In genomic region chr9:69121155-69122085, GRCh38 we compare ENCODE assay signal across 8 cellular contexts. TPM values are rescaled to one million over a fixed set of nuclear protein-coding genes. Genes with fewer than 3 reads are reported as not detected.
A peak's percentile ranks its signal among the peaks of the same experiment; 100 is the strongest.
DNase-seq lines count a peak whose midpoint lies in the region; ATAC-seq and TF ChIP-seq lines count a peak whose summit lies in the region.

No MANE protein-coding gene starts in this region.

- no peaks in the 10 kb centered on the region for H3K36me3 ChIP-seq in vagina

- peak; percentile 57 for DNase-seq in Ammon's horn (ENCODE audit: low spot score)
- peak; percentile 46 for DNase-seq in NCI-H345 treated with DMSO at 0.1 percent for 48 hours (lab: John Stamatoyannopoulos, UW; ENCODE audit: unreplicated experiment)
- peak; percentile 51 to 56 for DNase-seq in activated T-cell treated with anti-CD3 and anti-CD28 coated beads, Interleukin-2, amount 50 U/mL, for 48 hours
- peak; percentile 23 to 37 for DNase-seq in foreskin keratinocyte
- DNase-seq in neural crest cell (ENCODE audit: low read depth, low spot score) = peak; percentile 46
- no peak for DNase-seq in vagina (ENCODE audit: extremely low spot score in 2 of 2)

- peak; percentile 35 for TF ChIP-seq CTCF in foreskin keratinocyte (conservative IDR thresholded peaks at IDR 0.05)
- no peak for TF ChIP-seq CTCF in neural crest cell (conservative IDR thresholded peaks at IDR 0.05)
- no peak for TF ChIP-seq CTCF in vagina (IDR thresholded peaks at IDR 0.05)

- no peaks in the 10 kb centered on the region for H3K27me3 ChIP-seq in foreskin keratinocyte
- no peaks in the 10 kb centered on the region for H3K27me3 ChIP-seq in vagina

- no peaks in the 10 kb centered on the region for H3K9me3 ChIP-seq in vagina

- peak overlapping the region; percentile 52 to 93 for H3K4me3 ChIP-seq in vagina

- H3K4me3 Mint-ChIP-seq in neural crest cell = peak overlapping the region; percentile 95

- H3K4me1 ChIP-seq in foreskin keratinocyte (no peaks in the 10 kb centered on the region), vagina (peaks cover 17% of the 10 kb centered on the region)

- peak overlapping the region; percentile 35 for H3K27ac Mint-ChIP-seq in neural crest cell (ENCODE audit: unreplicated experiment)

- H3K9me3 Mint-ChIP-seq in neural crest cell = no peaks in the 10 kb centered on the region

- TF ChIP-seq POLR2A in vagina (IDR thresholded peaks at IDR 0.05) = no peak

- H3K4me1 Mint-ChIP-seq in neural crest cell = peaks cover 21% of the 10 kb centered on the region

- intact Hi-C loops in vagina (cut with DNase I) = no loop called here

- ATAC-seq in GM18867 (IDR thresholded peaks at IDR 0.05; ENCODE audit: unreplicated experiment) = peak; percentile 78
- ATAC-seq in HG03025 (IDR thresholded peaks at IDR 0.05; ENCODE audit: low FRiP score, unreplicated experiment) = peak; percentile 63
- ATAC-seq in foreskin keratinocyte = peak; percentile 44

- H3K27ac ChIP-seq in foreskin keratinocyte = peak overlapping the region; percentile 90
- peak overlapping the region; percentile 80 for H3K27ac ChIP-seq in vagina

- peaks cover 21% of the 10 kb centered on the region for H3K27me3 Mint-ChIP-seq in neural crest cell (ENCODE audit: low read depth)

- H3K36me3 Mint-ChIP-seq in neural crest cell (ENCODE audit: low read depth) = peaks cover 3% of the 10 kb centered on the region

RNA-seq across cellular contexts. Expression of gene TJP2, which starts 52.7 kb away (rescaled TPM):
- total RNA-seq in foreskin keratinocyte (126 and 140 TPM in 2 replicates), neural crest cell (24.0 and 27.8 TPM in 2 replicates), vagina (68.3 TPM)
- 57.9 and 59.8 TPM in 2 replicates for polyA plus RNA-seq in foreskin keratinocyte

Comparison
In these comparisons a context has a peak if more than half of its experiments do, and no peak if none do; other contexts are left out.
1. DNase-seq: peak in Ammon's horn (single experiment), NCI-H345 treated with DMSO at 0.1 percent for 48 hours (single experiment), activated T-cell treated with anti-CD3 and anti-CD28 coated beads, Interleukin-2, amount 50 U/mL, for 48 hours (2 of 2), foreskin keratinocyte (2 of 2) and neural crest cell (single experiment); none in vagina (0 of 2).
2. Peak in every context shown above with its lines, with median percentiles within 50 percentile points of each other: ATAC-seq.